In genomic region chr6:31836036-31836675, GRCh38 we compare ENCODE assay signal across 8 cellular contexts. TPM values are rescaled to one million over a fixed set of nuclear protein-coding genes. Genes with fewer than 3 reads are reported as not detected.
DNase-seq lines count a peak whose midpoint lies in the region; ATAC-seq and TF ChIP-seq lines count a peak whose summit lies in the region.

No MANE protein-coding gene starts in this region.

- no peaks in the 10 kb centered on the region for H3K27me3 Mint-ChIP-seq in T-helper 17 cell

- 14 to 16% methylated on average over 16 of the region's 16 CpGs for WGBS in aorta, 2 donors

- peak overlapping the region; percentile 79 for H3K4me3 ChIP-seq in HEK293 (ENCODE audit: low read depth, low read length)
- peak overlapping the region; percentile 64 to 98 (median 74) for H3K4me3 ChIP-seq in skin epidermis
- no peak overlapping the region for H3K4me3 ChIP-seq in aorta (ENCODE audit: low read length in 2 of 2)

- H3K36me3 ChIP-seq in HEK293 (ENCODE audit: control insufficient read depth in 2 of 2, insufficient read depth in 1 of 2, low read length in 2 of 2) (peaks cover 45 to 59% of the 10 kb centered on the region in 2 experiments), aorta (ENCODE audit: control insufficient read depth in 1 of 2, insufficient read depth in 2 of 2, low read length in 1 of 2) (peaks cover 0 to 8% of the 10 kb centered on the region in 2 donors)

- peaks cover 27% of the 10 kb centered on the region for H3K4me1 Mint-ChIP-seq in T-helper 17 cell

- no peak for ATAC-seq in T-helper 17 cell
- no peak for ATAC-seq in foreskin keratinocyte
- no peak for ATAC-seq in aorta (ENCODE audit: low FRiP score)
- ATAC-seq in HG03039 (IDR thresholded peaks at IDR 0.05; ENCODE audit: unreplicated experiment), result no peak

- TF ChIP-seq CTCF in HEK293 (tag by site-specific recombination; IDR thresholded peaks at IDR 0.05), result no peak
- TF ChIP-seq CTCF in foreskin keratinocyte (conservative IDR thresholded peaks at IDR 0.05), result no peak

- peak overlapping the region; percentile 100 for H3K27ac Mint-ChIP-seq in T-helper 17 cell

- H3K27ac ChIP-seq in HEK293 (ENCODE audit: extremely low read depth, low read depth, low read length), result peak overlapping the region; percentile 88
- H3K27ac ChIP-seq in foreskin keratinocyte, result peak overlapping the region; percentile 96
- H3K27ac ChIP-seq in skin epidermis, result peak overlapping the region in 20 of 21 experiments; percentile 9 to 99 (median 93)
- H3K27ac ChIP-seq in aorta (ENCODE audit: low read depth in 1 of 2, low read length in 2 of 2), result peak overlapping the region in 1 of 2 donors; percentile 61

- H3K4me3 Mint-ChIP-seq in T-helper 17 cell, result peak overlapping the region; percentile 98

- H3K36me3 Mint-ChIP-seq in T-helper 17 cell (ENCODE audit: low read depth), result peaks cover 5% of the 10 kb centered on the region

- POLR2A ChIA-PET in HEK293 (lab: Yijun Ruan, JAX), result interaction anchor here (0.6 to 12.5 kb wide), 17 partner anchors 9 to 1589 kb away, joined by 3 to 125 read pairs (median 7); partner anchors contain the start of genes C6orf47, CSNK2B, GPANK1 and HSPA1B

- H3K4me1 ChIP-seq in HEK293 (ENCODE audit: control insufficient read depth, insufficient read depth, low read length) (peaks cover 9% of the 10 kb centered on the region), foreskin keratinocyte (peaks cover 13% of the 10 kb centered on the region), aorta (ENCODE audit: control insufficient read depth in 1 of 2, insufficient read depth in 2 of 2, low read length in 2 of 2) (peaks cover 0 to 2% of the 10 kb centered on the region in 2 donors)

- H3K27me3 ChIP-seq in foreskin keratinocyte (no peaks in the 10 kb centered on the region), aorta (ENCODE audit: control insufficient read depth in 1 of 2, insufficient read depth in 2 of 2, low read length in 1 of 2) (no peaks in the 10 kb centered on the region)

- DNase-seq in T-helper 17 cell (no peak), foreskin keratinocyte (no peak), aorta (no peak), occipital lobe (lab: John Stamatoyannopoulos, UW) (no peak), NCI-H1436 (lab: John Stamatoyannopoulos, UW) (no peak)

- intact Hi-C loops in aorta (cut with DNase I), result loop anchor here in 1 of 2 donors (10.0 kb wide), 1 partner anchor 151 kb away; the partner anchor contains the start of gene LY6G5C

- H3K9me3 ChIP-seq in HEK293 (ENCODE audit: control insufficient read depth, insufficient read depth, low read depth, low read length), result no peaks in the 10 kb centered on the region
- H3K9me3 ChIP-seq in T-helper 17 cell (ENCODE audit: control insufficient read depth, low read length, poor library complexity, severe bottlenecking), result no peaks in the 10 kb centered on the region
- no peaks in the 10 kb centered on the region for H3K9me3 ChIP-seq in aorta (ENCODE audit: control insufficient read depth, low read length)

- CTCF ChIA-PET in HEK293 (lab: Yijun Ruan, JAX), result interaction anchor here (0.6 to 1.6 kb wide), 6 partner anchors 8 to 239 kb away, joined by 3 to 5 read pairs (median 4); no protein-coding TSS in a partner anchor

TF ChIP-seq in HEK293, 187 proteins besides CTCF, POLR2A, EP300 and RAD21 (continues in another document):
- TF ChIP-seq PRDM1 (tag by site-specific recombination; IDR thresholded peaks at IDR 0.05) (peak; percentile 63; the same call in 1 of the 2 replicates), ZNF624 (tag by site-specific recombination; IDR thresholded peaks at IDR 0.05) (no peak), ZFHX2 (tag by site-specific recombination; conservative IDR thresholded peaks at IDR 0.05) (no peak), ZNF521 (tag by site-specific recombination; IDR thresholded peaks at IDR 0.05) (no peak), ZNF211 (tag by site-specific recombination; IDR thresholded peaks at IDR 0.05; ENCODE audit: low read depth) (no peak), ZNF707 (tag by site-specific recombination; IDR thresholded peaks at IDR 0.05) (no peak), ZXDB (tag by site-specific recombination; IDR thresholded peaks at IDR 0.05) (no peak), YY1 (tag by site-specific recombination; IDR thresholded peaks at IDR 0.05) (no peak), ZBTB11 (tag by site-specific recombination; conservative IDR thresholded peaks at IDR 0.05; ENCODE audit: low read depth) (no peak), ZSCAN4 (tag by site-specific recombination; IDR thresholded peaks at IDR 0.05) (no peak), ZNF677 (tag by site-specific recombination; IDR thresholded peaks at IDR 0.05) (no peak), ZNF394 (tag by site-specific recombination; IDR thresholded peaks at IDR 0.05; ENCODE audit: borderline replicate concordance) (no peak), ZNF561 (tag by site-specific recombination; IDR thresholded peaks at IDR 0.05; ENCODE audit: borderline replicate concordance) (no peak), ZBTB17 (tag by site-specific recombination; IDR thresholded peaks at IDR 0.05) (peak; percentile 83), HOXD13 (CRISPR knock-in tag; IDR thresholded peaks at IDR 0.05; ENCODE audit: borderline replicate concordance) (no peak), SCRT2 (tag by site-specific recombination; IDR thresholded peaks at IDR 0.05) (peak; percentile 70), ZNF202 (tag by site-specific recombination; IDR thresholded peaks at IDR 0.05; ENCODE audit: borderline replicate concordance) (no peak), ZNF23 (tag by site-specific recombination; IDR thresholded peaks at IDR 0.05; ENCODE audit: borderline replicate concordance) (no peak)

RNA-seq across cellular contexts. Expression of gene HSPA1B, which starts 8.6 kb away (rescaled TPM):
- total RNA-seq in T-helper 17 cell (10 to 100 TPM; 18.0 to 20.5 TPM), foreskin keratinocyte (102 and 117 TPM in 2 replicates), aorta (100 to 1,000 TPM; 155 to 332 TPM), occipital lobe (121 TPM)
- polyA plus RNA-seq in foreskin keratinocyte (54.9 and 76.7 TPM in 2 replicates), aorta (10 to 100 TPM; 23.2 to 61.1 TPM)

RNA-seq across cellular contexts. Expression of gene HSPA1A, which starts 20.8 kb away (rescaled TPM):
- total RNA-seq in T-helper 17 cell (10 to 100 TPM; 15.1 to 20.2 TPM), foreskin keratinocyte (128 and 194 TPM in 2 replicates), aorta (100 to 1,000 TPM; 194 to 454 TPM), occipital lobe (117 TPM)
- polyA plus RNA-seq in foreskin keratinocyte (108 and 166 TPM in 2 replicates), aorta (10 to 100 TPM; 55.1 to 98.7 TPM)

RNA-seq across cellular contexts. Expression of gene HSPA1L, which starts 21.1 kb away (rescaled TPM):
- total RNA-seq in T-helper 17 cell (1 to 10 TPM; 3.4 to 3.5 TPM), foreskin keratinocyte (0.46 and 0.58 TPM in 2 replicates), aorta (1 to 10 TPM; 1.9 TPM), occipital lobe (4.4 TPM)
- polyA plus RNA-seq in foreskin keratinocyte (0.30 and 0.57 TPM in 2 replicates), aorta (1 to 10 TPM; 1.3 to 2.1 TPM)

RNA-seq across cellular contexts. Expression of gene NEU1, which starts 26.5 kb away (rescaled TPM):
- total RNA-seq in T-helper 17 cell (10 to 100 TPM; 27.1 to 29.6 TPM), foreskin keratinocyte (27.7 and 30.8 TPM in 2 replicates), aorta (10 to 100 TPM; 23.9 to 24.6 TPM), occipital lobe (20.3 TPM)
- polyA plus RNA-seq in foreskin keratinocyte (28.8 and 33.0 TPM in 2 replicates), aorta (10 to 100 TPM; 20.3 to 23.7 TPM)

RNA-seq across cellular contexts. Expression of gene LSM2, which starts 29.4 kb away (rescaled TPM):
- 10 to 100 TPM; 20.9 to 22.5 TPM for total RNA-seq in T-helper 17 cell
- total RNA-seq in foreskin keratinocyte, result 107 and 115 TPM in 2 replicates
- 139 and 152 TPM in 2 replicates for polyA plus RNA-seq in foreskin keratinocyte
- total RNA-seq in aorta, result 10 to 100 TPM; 32.4 to 33.4 TPM
- 10 to 100 TPM; 41.7 to 42.2 TPM for polyA plus RNA-seq in aorta
- 22.9 TPM for total RNA-seq in occipital lobe

Comparison
In these comparisons a context has a peak if more than half of its experiments do, and no peak if none do; other contexts are left out.
1. H3K4me3 ChIP-seq: peak in HEK293 (single experiment) and skin epidermis (7 of 7); none in aorta (0 of 2).